1 cellular context compared by ENCODE assay signal in genomic region chr15:101611580-101612299, GRCh38.
TF ChIP-seq lines count a peak whose summit lies in the region.

No MANE protein-coding gene starts in this region.

TF ChIP-seq in HepG2, 621 proteins besides CTCF, POLR2A, EP300 and RAD21 (continued from another document):
- TF ChIP-seq SOX13 (IDR thresholded peaks at IDR 0.05) = no peak
- TF ChIP-seq SOX13 (CRISPR knock-in tag; conservative IDR thresholded peaks at IDR 0.05 in 1 of 2, IDR thresholded peaks at IDR 0.05 in 1 of 2) = no peak
- TF ChIP-seq NONO (IDR thresholded peaks at IDR 0.05) = no peak
- TF ChIP-seq NONO (CRISPR knock-in tag; conservative IDR thresholded peaks at IDR 0.05) = 0 out of 2 replicates have a peak, but pooled peaks have one; percentile 13
- peak; percentile 74 for TF ChIP-seq MNT (IDR thresholded peaks at IDR 0.05)
- TF ChIP-seq KAT2B (IDR thresholded peaks at IDR 0.05; ENCODE audit: borderline replicate concordance, low read depth, low read length) = no peak
- TF ChIP-seq ZNF282 (IDR thresholded peaks at IDR 0.05; ENCODE audit: partially characterized antibody) = no peak
- no peak for TF ChIP-seq ZNF83 (CRISPR knock-in tag; IDR thresholded peaks at IDR 0.05; ENCODE audit: borderline replicate concordance)
- peak; percentile 7; the same call in 1 of the 2 replicates for TF ChIP-seq ZNF687 (CRISPR knock-in tag; IDR thresholded peaks at IDR 0.05)
- TF ChIP-seq SAFB2 (CRISPR knock-in tag; IDR thresholded peaks at IDR 0.05; ENCODE audit: borderline replicate concordance, low read depth) = no peak
- no peak for TF ChIP-seq RNF219 (CRISPR knock-in tag; IDR thresholded peaks at IDR 0.05)
